In genomic region chr3:42531470-42531869, GRCh38 we compare ENCODE assay signal across 25 cellular contexts.
"Had no signal": no experiment of that assay in that cellular context is flagged by ENCODE, and none has a peak within 500 bp of the region (broad histone marks: within the 10 kb centered on the region; RNA-seq: fewer than 3 reads in every experiment).

No MANE protein-coding gene starts in this region.

- H3K27me3 Mint-ChIP-seq: activated CD4-positive, alpha-beta T cell treated with anti-CD3 and anti-CD28 coated beads, Interleukin-2, amount 10 ng/mL, durations not matched to agents 7 days and 5 days; effector memory CD8-positive, alpha-beta T cell; stimulated activated naive CD8-positive, alpha-beta T cell treated with anti-CD3 and anti-CD28 coated beads, Interleukin-15, Interleukin-2, amounts not matched to agents 100 ng/mL and 50 ng/mL, for 24 hours had no signal

- H3K9me3 Mint-ChIP-seq: nephron progenitor cell; stimulated activated naive CD8-positive, alpha-beta T cell treated with anti-CD3 and anti-CD28 coated beads, Interleukin-15, Interleukin-2, amounts not matched to agents 100 ng/mL and 50 ng/mL, for 24 hours had no signal

- H3K27ac Mint-ChIP-seq: nephron progenitor cell; stimulated activated naive CD8-positive, alpha-beta T cell treated with anti-CD3 and anti-CD28 coated beads, Interleukin-15, Interleukin-2, amounts not matched to agents 100 ng/mL and 50 ng/mL, for 24 hours; T-helper 2 cell treated with Interferon-gamma antibody and Interleukin-4, amounts not matched to agents 5 μg/mL and 100 μg/mL, for 36 hours had no signal

- H3K27me3 ChIP-seq: ascending aorta, brain microvascular endothelial cell, esophagus muscularis mucosa, right lobe of liver, tibial artery had no signal

- H3K27ac ChIP-seq: ascending aorta, brain microvascular endothelial cell, esophagus muscularis mucosa, right lobe of liver, tibial artery, VCaP had no signal

- H3K4me3 ChIP-seq: ascending aorta, esophagus muscularis mucosa, right lobe of liver, skin epidermis, tibial artery had no signal

- H3K4me3 Mint-ChIP-seq: activated CD4-positive, alpha-beta T cell treated with anti-CD3 and anti-CD28 coated beads, Interleukin-2, amount 10 ng/mL, durations not matched to agents 7 days and 5 days; effector memory CD8-positive, alpha-beta T cell; nephron progenitor cell; stimulated activated naive CD8-positive, alpha-beta T cell treated with anti-CD3 and anti-CD28 coated beads, Interleukin-15, Interleukin-2, amounts not matched to agents 100 ng/mL and 50 ng/mL, for 24 hours; T-helper 2 cell treated with Interferon-gamma antibody and Interleukin-4, amounts not matched to agents 5 μg/mL and 100 μg/mL, for 36 hours had no signal

- FAIRE-seq: endothelial cell of umbilical vein, frontal cortex had no signal

- H3K9me3 ChIP-seq: ascending aorta, esophagus muscularis mucosa, right lobe of liver, tibial artery had no signal

- ATAC-seq: activated CD4-positive, CD25-positive, alpha-beta regulatory T cell treated with anti-CD3 and anti-CD28 coated beads, Interleukin-2, amount 50 U/mL, for 24 hours; effector memory CD8-positive, alpha-beta T cell; left ventricle myocardium superior; right lobe of liver had no signal

- DNase-seq: activated CD4-positive, alpha-beta T cell treated with anti-CD3 and anti-CD28 coated beads, Interleukin-2, amount 10 ng/mL, durations not matched to agents 7 days and 5 days; activated naive CD4-positive, alpha-beta T cell treated with Interleukin-2 at 50 U/mL for 16 hours; activated T-cell treated with anti-CD3 and anti-CD28 coated beads, Interleukin-2, amount 50 U/mL, for 1 hour; brain microvascular endothelial cell; central memory CD4-positive, alpha-beta T cell; dermis blood vessel endothelial cell; effector memory CD8-positive, alpha-beta T cell; glutamatergic neuron; hypothalamus; left ventricle myocardium superior; nephron progenitor cell; nucleus accumbens; right lobe of liver; stimulated activated CD4-positive, alpha-beta T cell treated with anti-CD3 and anti-CD28 coated beads, Interleukin-1b, Interleukin-23, amount 100 ng/mL, for 48 hours; substantia nigra; tibial artery had no signal

- H3K36me3 ChIP-seq: ascending aorta, brain microvascular endothelial cell, esophagus muscularis mucosa, right lobe of liver had no signal

- H3K4me1 ChIP-seq: ascending aorta, right lobe of liver had no signal
